Comparison of ENCODE assay signal across 8 cellular contexts in genomic region chr4:109730294-109731051, GRCh38. TPM values are rescaled to one million over a fixed set of nuclear protein-coding genes. Genes with fewer than 3 reads are reported as not detected.
DNase-seq lines count a peak whose midpoint lies in the region; ATAC-seq lines count a peak whose summit lies in the region.

No MANE protein-coding gene starts in this region.

- DNase-seq in DMS79 treated with DMSO at 0.1 percent for 48 hours (lab: John Stamatoyannopoulos, UW) (peak; percentile 11), DMS79 (lab: John Stamatoyannopoulos, UW) (no peak), HPDE6-E6E7 (ENCODE audit: extremely low spot score) (peak; percentile 47), SW 1271 (lab: John Stamatoyannopoulos, UW) (peak; percentile 7 to 56), mesenchymal stem cell (peak; percentile 75)

- H2BK120ac ChIP-seq in mesenchymal stem cell (ENCODE audit: low read depth, low read length) = no peak overlapping the region

- no peak overlapping the region for H3K23ac ChIP-seq in mesenchymal stem cell (ENCODE audit: low read length in 2 of 2)

- H2AK5ac ChIP-seq in mesenchymal stem cell (ENCODE audit: low read length, severe bottlenecking) = no peak overlapping the region

- peak overlapping the region; percentile 63 for H3K9ac ChIP-seq in endocrine pancreas (ENCODE audit: control insufficient read depth, insufficient read depth, low read length)
- H3K9ac ChIP-seq in mesenchymal stem cell (ENCODE audit: low read length) = peak overlapping the region; percentile 94

- peak; percentile 49 for ATAC-seq in GM21515 (IDR thresholded peaks at IDR 0.05; ENCODE audit: unreplicated experiment)

- peak overlapping the region in 1 of 2 experiments; percentile 87 for H3K4ac ChIP-seq in mesenchymal stem cell (ENCODE audit: low read depth in 1 of 2, low read length in 2 of 2)

- H3K9me3 ChIP-seq in endocrine pancreas (ENCODE audit: control insufficient read depth, low read length) (no peaks in the 10 kb centered on the region), mesenchymal stem cell (ENCODE audit: control insufficient read depth, low read length) (no peaks in the 10 kb centered on the region)

- peak overlapping the region; percentile 59 for H2AFZ ChIP-seq in mesenchymal stem cell (ENCODE audit: low read depth, low read length)

- H3K36me3 ChIP-seq in endocrine pancreas (ENCODE audit: control insufficient read depth, insufficient read depth, low read length) (no peaks in the 10 kb centered on the region), mesenchymal stem cell (ENCODE audit: control insufficient read depth in 1 of 2, insufficient read depth in 2 of 2, low read depth in 1 of 2, low read length in 2 of 2) (no peaks in the 10 kb centered on the region)

- H3K14ac ChIP-seq in mesenchymal stem cell (ENCODE audit: low read length in 2 of 2) = no peak overlapping the region

- no peaks in the 10 kb centered on the region for H3K27me3 ChIP-seq in endocrine pancreas (ENCODE audit: control insufficient read depth, insufficient read depth, low read length)
- H3K27me3 ChIP-seq in mesenchymal stem cell (ENCODE audit: control insufficient read depth in 1 of 2, insufficient read depth in 1 of 2, low read length in 2 of 2) = no peaks in the 10 kb centered on the region

- H2BK12ac ChIP-seq in mesenchymal stem cell (ENCODE audit: low read length in 2 of 2) = no peak overlapping the region

- H3K4me2 ChIP-seq in mesenchymal stem cell (ENCODE audit: low read length, poor library complexity, severe bottlenecking) = peak overlapping the region; percentile 99

- peaks cover 18% of the 10 kb centered on the region for H3K79me1 ChIP-seq in mesenchymal stem cell (replicated peaks; ENCODE audit: low read length, poor library complexity, severe bottlenecking)

- H3K27ac ChIP-seq in mesenchymal stem cell (ENCODE audit: low read length, poor library complexity, severe bottlenecking) = peak overlapping the region; percentile 76
- peak overlapping the region; percentile 22 for H3K27ac ChIP-seq in temporal lobe (ENCODE audit: low read depth, low read length)

- peak overlapping the region; percentile 37 to 45 for H3K18ac ChIP-seq in mesenchymal stem cell (ENCODE audit: low read depth in 1 of 2, low read length in 2 of 2)

- H3K4me3 ChIP-seq in endocrine pancreas (ENCODE audit: control insufficient read depth, insufficient read depth, low read length) = peak overlapping the region; percentile 60
- H3K4me3 ChIP-seq in mesenchymal stem cell (ENCODE audit: insufficient read depth in 1 of 2, low read depth in 1 of 2, low read length in 2 of 2) = peak overlapping the region; percentile 75 to 84

- no peaks in the 10 kb centered on the region for H3K4me1 ChIP-seq in endocrine pancreas (ENCODE audit: control insufficient read depth, insufficient read depth, low read length)
- peaks cover 3% of the 10 kb centered on the region for H3K4me1 ChIP-seq in mesenchymal stem cell (ENCODE audit: control insufficient read depth, insufficient read depth, low read depth, low read length)

- peak overlapping the region; percentile 35 for H2BK5ac ChIP-seq in mesenchymal stem cell (ENCODE audit: low read depth, low read length, poor library complexity, severe bottlenecking)

- H2BK15ac ChIP-seq in mesenchymal stem cell (ENCODE audit: low read depth, poor library complexity, severe bottlenecking) = no peak overlapping the region

- H4K91ac ChIP-seq in mesenchymal stem cell (ENCODE audit: low read length) = peak overlapping the region; percentile 80

- WGBS in mesenchymal stem cell = under 1% methylated on average over 22 of the region's 26 CpGs

- peak overlapping the region; percentile 72 for H4K8ac ChIP-seq in mesenchymal stem cell (ENCODE audit: low read length)

RNA-seq across cellular contexts. Expression of gene PLA2G12A, which starts 0.6 kb away (rescaled TPM):
- 14.6 TPM for polyA plus RNA-seq in mesenchymal stem cell (2013, experiment 1 of 2)
- 14.8 TPM for polyA plus RNA-seq in mesenchymal stem cell (2013, experiment 2 of 2)
- 20.4 TPM for total RNA-seq in temporal lobe

RNA-seq across cellular contexts. Expression of gene CASP6, which starts 27.2 kb away (rescaled TPM):
- 18.3 TPM for polyA plus RNA-seq in mesenchymal stem cell (2013, experiment 1 of 2)
- polyA plus RNA-seq in mesenchymal stem cell (2013, experiment 2 of 2) = 18.2 TPM
- 12.5 TPM for total RNA-seq in temporal lobe
